In the genomic region with DNA sequence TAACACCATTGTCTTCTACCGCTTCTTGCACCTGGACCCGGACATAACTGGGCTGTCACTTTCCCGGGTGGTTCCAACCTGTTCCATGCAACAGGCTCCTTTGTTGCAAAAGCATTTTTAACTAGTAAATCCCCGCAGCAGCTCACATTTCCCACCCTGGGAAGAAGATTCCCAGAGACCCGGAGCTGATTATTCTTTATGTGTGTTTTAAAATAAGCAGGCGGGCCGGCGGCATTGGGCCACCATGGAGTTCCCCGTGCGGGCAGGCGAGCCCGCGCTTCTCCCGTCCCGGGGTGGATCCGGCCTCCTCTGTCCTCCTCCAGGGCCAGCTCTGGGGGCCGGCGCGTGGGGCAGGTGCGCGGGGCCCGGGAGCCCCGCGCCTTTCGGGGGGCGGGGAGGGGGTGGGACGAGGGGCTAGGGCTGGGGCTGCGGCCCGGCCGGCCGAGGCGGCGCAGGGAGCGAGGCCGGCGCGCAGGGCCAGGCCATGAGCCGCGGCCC, we compare ENCODE assay signal across 8 cellular contexts. TPM values are rescaled to one million over a fixed set of nuclear protein-coding genes. Genes with fewer than 3 reads are reported as not detected.
A peak's percentile ranks its signal among the peaks of the same experiment; 100 is the strongest.
DNase-seq lines count a peak whose midpoint lies in the region; ATAC-seq and TF ChIP-seq lines count a peak whose summit lies in the region.

No MANE protein-coding gene starts in this region.

- POLR2A ChIA-PET in CD4-positive, alpha-beta memory T cell (lab: Charles Lee; ENCODE audit: partially characterized antibody): interaction anchor here (0.8 to 1.7 kb wide), 6 partner anchors 33 to 193 kb away, joined by 3 to 6 read pairs (median 4); a partner anchor contains a TSS

- no peak overlapping the region for H2AFZ ChIP-seq in KMS-11 (ENCODE audit: low read depth)

- peaks cover 0 to 4% (median 3%) of the 10 kb centered on the region in 8 donors for H3K9me3 Mint-ChIP-seq in CD4-positive, alpha-beta memory T cell
- no peaks in the 10 kb centered on the region for H3K9me3 Mint-ChIP-seq in memory B cell

- peaks cover 20% of the 10 kb centered on the region for H3K36me3 ChIP-seq in CD4-positive, alpha-beta memory T cell (ENCODE audit: insufficient read depth, low read length)
- H3K36me3 ChIP-seq in KMS-11 (ENCODE audit: insufficient read depth) (no peaks in the 10 kb centered on the region), body of pancreas (replicated peaks in 1 of 2; ENCODE audit: insufficient read depth in 1 of 2, low read depth in 2 of 2) (no peaks in the 10 kb centered on the region), urinary bladder (ENCODE audit: insufficient read depth) (no peaks in the 10 kb centered on the region)

- peak overlapping the region; percentile 70 to 95 (median 82) for H3K27ac Mint-ChIP-seq in CD4-positive, alpha-beta memory T cell
- no peak overlapping the region for H3K27ac Mint-ChIP-seq in memory B cell

- ATAC-seq in body of pancreas (no peak), memory B cell (ENCODE audit: low read depth) (no peak), GM18873 (IDR thresholded peaks at IDR 0.05; ENCODE audit: low FRiP score, unreplicated experiment) (no peak), HG03342 (IDR thresholded peaks at IDR 0.05; ENCODE audit: unreplicated experiment) (no peak)

- peak overlapping the region; percentile 87 to 95 (median 89) for H3K4me3 Mint-ChIP-seq in CD4-positive, alpha-beta memory T cell
- H3K4me3 Mint-ChIP-seq in memory B cell: peak overlapping the region; percentile 79

- H4K20me1 ChIP-seq in KMS-11 (ENCODE audit: insufficient read depth): no peaks in the 10 kb centered on the region

- peaks cover 25 to 46% (median 31%) of the 10 kb centered on the region in 4 donors for H3K4me1 Mint-ChIP-seq in CD4-positive, alpha-beta memory T cell
- peaks cover 16% of the 10 kb centered on the region for H3K4me1 Mint-ChIP-seq in memory B cell

- H3K27ac ChIP-seq in CD4-positive, alpha-beta memory T cell (ENCODE audit: low read depth, low read length): no peak overlapping the region
- H3K27ac ChIP-seq in KMS-11: no peak overlapping the region
- peak overlapping the region in 1 of 4 donors; percentile 24 for H3K27ac ChIP-seq in body of pancreas
- H3K27ac ChIP-seq in urinary bladder (ENCODE audit: low read depth): no peak overlapping the region

- DNase-seq in CD4-positive, alpha-beta memory T cell: peak in 1 of 5 donors; percentile 6
- peak in 3 of 4 donors; percentile 24 to 35 (median 24) for DNase-seq in body of pancreas
- peak in 1 of 2 donors; percentile 21 for DNase-seq in memory B cell (ENCODE audit: low spot score in 2 of 2)
- DNase-seq in NCI-H226: no peak

- CTCF ChIA-PET in CD4-positive, alpha-beta memory T cell (lab: Charles Lee; ENCODE audit: partially characterized antibody): no interaction called here

- H3K36me3 Mint-ChIP-seq in CD4-positive, alpha-beta memory T cell: peaks cover 16 to 36% of the 10 kb centered on the region in 2 donors
- peaks cover 13% of the 10 kb centered on the region for H3K36me3 Mint-ChIP-seq in memory B cell

- peaks cover 48% of the 10 kb centered on the region for H3K4me1 ChIP-seq in CD4-positive, alpha-beta memory T cell (ENCODE audit: insufficient read depth, low read length)
- peaks cover 16% of the 10 kb centered on the region for H3K4me1 ChIP-seq in KMS-11 (ENCODE audit: low read depth, poor library complexity, severe bottlenecking)
- peaks cover 44% of the 10 kb centered on the region for H3K4me1 ChIP-seq in body of pancreas
- H3K4me1 ChIP-seq in urinary bladder (ENCODE audit: insufficient read depth): peaks cover 2% of the 10 kb centered on the region

- H3K4me3 ChIP-seq in CD4-positive, alpha-beta memory T cell (ENCODE audit: low read length in 2 of 2): peak overlapping the region; percentile 54 to 63
- H3K4me3 ChIP-seq in KMS-11 (IDR thresholded peaks at IDR 0.05; ENCODE audit: insufficient read depth, low read depth, low read length) (no peak overlapping the region), body of pancreas (no peak overlapping the region), urinary bladder (ENCODE audit: low read depth, low read length) (peak overlapping the region; percentile 94)

- TF ChIP-seq POLR2A in body of pancreas (IDR thresholded peaks at IDR 0.05): no peak

- peaks cover 3 to 4% of the 10 kb centered on the region in 2 donors for H3K27me3 Mint-ChIP-seq in CD4-positive, alpha-beta memory T cell
- H3K27me3 Mint-ChIP-seq in memory B cell: peaks cover 3% of the 10 kb centered on the region

- intact Hi-C loops in CD4-positive, alpha-beta memory T cell (cut with micrococcal nuclease): loop anchor here (2.0 to 5.0 kb wide), 7 partner anchors 76 to 654 kb away; a partner anchor contains a TSS
- intact Hi-C loops in body of pancreas (cut with DNase I): no loop called here

- peak overlapping the region; percentile 98 for H3K4me2 ChIP-seq in KMS-11

- no peaks in the 10 kb centered on the region for H3K9me3 ChIP-seq in CD4-positive, alpha-beta memory T cell (ENCODE audit: control insufficient read depth in 1 of 2, low read length in 2 of 2)
- H3K9me3 ChIP-seq in body of pancreas: no peaks in the 10 kb centered on the region

- peaks cover 19% of the 10 kb centered on the region; the same call in 1 of the 2 replicates for H3K79me2 ChIP-seq in KMS-11 (ENCODE audit: insufficient read depth, low read depth)

- 0 to 4% methylated on average over 6 to 31 of the region's 39 CpGs for WGBS in body of pancreas, 2 donors
- WGBS in urinary bladder: under 1% methylated on average over 39 of the region's 39 CpGs

- no peaks in the 10 kb centered on the region for H3K27me3 ChIP-seq in CD4-positive, alpha-beta memory T cell (ENCODE audit: insufficient read depth, low read length)
- H3K27me3 ChIP-seq in KMS-11 (ENCODE audit: insufficient read depth, low read depth) (peaks cover 10% of the 10 kb centered on the region; the same call in 1 of the 2 replicates), body of pancreas (no peaks in the 10 kb centered on the region)

- peak overlapping the region; percentile 44; the same call in 1 of the 2 replicates for H3K9ac ChIP-seq in KMS-11

- TF ChIP-seq CTCF in KMS-11 (conservative IDR thresholded peaks at IDR 0.05; ENCODE audit: low read depth, low read length) (no peak), body of pancreas (IDR thresholded peaks at IDR 0.05) (no peak)

RNA-seq across cellular contexts. Expression of a gene that starts 1.6 kb away (rescaled TPM):
- 10 to 100 TPM; 27.3 to 33.8 TPM for total RNA-seq in CD4-positive, alpha-beta memory T cell
- 1 to 10 TPM in 1 of 2 donors, under 1 TPM in 1; 0.55 to 5.1 TPM for polyA plus RNA-seq in CD4-positive, alpha-beta memory T cell
- total RNA-seq in body of pancreas: 10 to 100 TPM in 1 of 2 donors, 1 to 10 TPM in 1; 8.6 to 17.8 TPM
- 10.3 TPM for total RNA-seq in urinary bladder
- 11.2 TPM for polyA plus RNA-seq in urinary bladder

RNA-seq across cellular contexts. Expression of a gene that starts 1.9 kb away (rescaled TPM):
- 1 to 10 TPM; 5.5 to 7.3 TPM for total RNA-seq in CD4-positive, alpha-beta memory T cell
- 1 to 10 TPM; 3.3 to 3.8 TPM for polyA plus RNA-seq in CD4-positive, alpha-beta memory T cell
- total RNA-seq in body of pancreas: 10 to 100 TPM; 16.9 to 35.6 TPM
- total RNA-seq in urinary bladder: 22.2 TPM
- 18.3 TPM for polyA plus RNA-seq in urinary bladder

Comparison
In these comparisons a context has a peak if more than half of its experiments do, and no peak if none do; other contexts are left out.
1. H3K4me3 ChIP-seq: peak in CD4-positive, alpha-beta memory T cell (2 of 2) and urinary bladder (single experiment); none in KMS-11 (single experiment) and body of pancreas (0 of 2).